ENCODE assay signal across 15 cellular contexts in genomic region chr14:58560208-58560607, GRCh38.
DNase-seq lines count a peak whose midpoint lies in the region; ATAC-seq and TF ChIP-seq lines count a peak whose summit lies in the region.
"Had no signal": no experiment of that assay in that cellular context is flagged by ENCODE, and none has a peak within 500 bp of the region (broad histone marks: within the 10 kb centered on the region; RNA-seq: fewer than 3 reads in every experiment).

No MANE protein-coding gene starts in this region.

- H3K27ac ChIP-seq in uterus: no peak overlapping the region
- H3K27ac ChIP-seq: neutrophil had no signal

- H3K4me3 Mint-ChIP-seq in activated CD4-positive, alpha-beta T cell treated with anti-CD3 and anti-CD28 coated beads for 36 hours: no peak overlapping the region
- H3K4me3 Mint-ChIP-seq: activated B cell treated with CpG ODN at 0.5 μM for 24 hours; CD8-positive, alpha-beta memory T cell had no signal

- DNase-seq in activated CD4-positive, alpha-beta T cell treated with anti-CD3 and anti-CD28 coated beads for 36 hours: no peak
- no peak for DNase-seq in activated CD4-positive, alpha-beta T cell treated with anti-CD3 and anti-CD28 coated beads for 1 hour
- DNase-seq in RKO (ENCODE audit: low spot score): peak; percentile 44
- DNase-seq in fibroblast of mammary gland (ENCODE audit: low read depth): peak; percentile 44
- DNase-seq in renal cortical epithelial cell (ENCODE audit: low read depth): peak; percentile 59
- no peak for DNase-seq in NCI-H2029 treated with DMSO at 0.1 percent for 48 hours (lab: John Stamatoyannopoulos, UW)
- no peak for DNase-seq in NCI-H1694 treated with DMSO at 0.1 percent for 48 hours (lab: John Stamatoyannopoulos, UW)
- no peak for DNase-seq in uterus
- DNase-seq: 8988T; activated B cell treated with CpG ODN at 0.5 μM for 24 hours; amygdala; CD8-positive, alpha-beta memory T cell; hypothalamus had no signal

- intact Hi-C loops in activated CD4-positive, alpha-beta T cell treated with anti-CD3 and anti-CD28 coated beads for 36 hours (cut with DNase I, micrococcal nuclease): no loop called here
- intact Hi-C loops in uterus (cut with DNase I; ENCODE audit: low total_unique reads): no loop called here

- TF ChIP-seq CTCF in fibroblast of mammary gland (conservative IDR thresholded peaks at IDR 0.05; ENCODE audit: control insufficient read depth, insufficient read depth, low read depth, low read length) (no peak), uterus (IDR thresholded peaks at IDR 0.05) (no peak)

- ATAC-seq in activated CD4-positive, alpha-beta T cell treated with anti-CD3 and anti-CD28 coated beads for 36 hours: peak; percentile 75

- no peaks in the 10 kb centered on the region for H3K36me3 Mint-ChIP-seq in activated CD4-positive, alpha-beta T cell treated with anti-CD3 and anti-CD28 coated beads for 36 hours (ENCODE audit: low read depth)

- no peaks in the 10 kb centered on the region for H3K27me3 Mint-ChIP-seq in activated CD4-positive, alpha-beta T cell treated with anti-CD3 and anti-CD28 coated beads for 36 hours
- H3K27me3 Mint-ChIP-seq: activated B cell treated with CpG ODN at 0.5 μM for 24 hours; CD8-positive, alpha-beta memory T cell had no signal

- no peak for TF ChIP-seq POLR2A in uterus (IDR thresholded peaks at IDR 0.05)

- H3K4me1 Mint-ChIP-seq in activated CD4-positive, alpha-beta T cell treated with anti-CD3 and anti-CD28 coated beads for 36 hours: peaks cover 4% of the 10 kb centered on the region
- H3K4me1 Mint-ChIP-seq: activated B cell treated with CpG ODN at 0.5 μM for 24 hours; CD8-positive, alpha-beta memory T cell had no signal

- no peaks in the 10 kb centered on the region for H3K9me3 ChIP-seq in uterus
- H3K9me3 ChIP-seq: neutrophil had no signal

- no peak overlapping the region for H3K4me3 ChIP-seq in fibroblast of mammary gland (ENCODE audit: control insufficient read depth, low read depth, low read length)
- no peak overlapping the region for H3K4me3 ChIP-seq in uterus
- H3K4me3 ChIP-seq: lung had no signal

- no peaks in the 10 kb centered on the region for H3K4me1 ChIP-seq in uterus

- no peaks in the 10 kb centered on the region for H3K27me3 ChIP-seq in uterus
- H3K27me3 ChIP-seq: neutrophil had no signal

- no peaks in the 10 kb centered on the region for H3K36me3 ChIP-seq in uterus
- H3K36me3 ChIP-seq: neutrophil had no signal

- CTCF ChIA-PET in activated CD4-positive, alpha-beta T cell treated with anti-CD3 and anti-CD28 coated beads for 36 hours (lab: Charles Lee): interaction anchor here (0.8 to 4.4 kb wide), 4 partner anchors 9 to 59 kb away, joined by 3 to 14 read pairs (median 4); no protein-coding TSS in a partner anchor

- H3K9me3 Mint-ChIP-seq in activated CD4-positive, alpha-beta T cell treated with anti-CD3 and anti-CD28 coated beads for 36 hours (ENCODE audit: low read depth): no peaks in the 10 kb centered on the region
- H3K9me3 Mint-ChIP-seq: activated B cell treated with CpG ODN at 0.5 μM for 24 hours; CD8-positive, alpha-beta memory T cell had no signal

- POLR2A ChIA-PET in activated CD4-positive, alpha-beta T cell treated with anti-CD3 and anti-CD28 coated beads for 36 hours (lab: Charles Lee): interaction anchor here (0.7 to 1.0 kb wide), 2 partner anchors 10 to 12 kb away, joined by 3 read pairs; no protein-coding TSS in a partner anchor

- H3K27ac Mint-ChIP-seq in activated CD4-positive, alpha-beta T cell treated with anti-CD3 and anti-CD28 coated beads for 36 hours: peak overlapping the region; percentile 48
- H3K27ac Mint-ChIP-seq: activated B cell treated with CpG ODN at 0.5 μM for 24 hours; CD8-positive, alpha-beta memory T cell had no signal

Comparison
In these comparisons a context has a peak if more than half of its experiments do, and no peak if none do; other contexts are left out.
1. DNase-seq: peak in RKO (single experiment), fibroblast of mammary gland (single experiment) and renal cortical epithelial cell (single experiment); none in activated CD4-positive, alpha-beta T cell treated with anti-CD3 and anti-CD28 coated beads for 36 hours (single experiment), activated CD4-positive, alpha-beta T cell treated with anti-CD3 and anti-CD28 coated beads for 1 hour (single experiment), NCI-H2029 treated with DMSO at 0.1 percent for 48 hours (single experiment), NCI-H1694 treated with DMSO at 0.1 percent for 48 hours (single experiment) and uterus (0 of 2).